Comparison of ENCODE assay signal across 8 cellular contexts in genomic region chr1:6578624-6579373, GRCh38. TPM values are rescaled to one million over a fixed set of nuclear protein-coding genes. Genes with fewer than 3 reads are reported as not detected.
A peak's percentile ranks its signal among the peaks of the same experiment; 100 is the strongest.
DNase-seq lines count a peak whose midpoint lies in the region; ATAC-seq, FAIRE-seq and TF ChIP-seq lines count a peak whose summit lies in the region.

No MANE protein-coding gene starts in this region.

- BruUV-seq in HepG2 (replicated peaks; lab: Mats Ljungman, UMichigan): no TSS peak

- no peaks in the 10 kb centered on the region for H3K9me3 Mint-ChIP-seq in T-helper 1 cell treated with Interleukin-12 subunit alpha and Interleukin-12 subunit beta and Interleukin-4 antibody, amounts not matched to agents 30 μg/mL and 1 μg/mL, for 36 hours

- TF ChIP-seq RAD21 in HepG2 (CRISPR knock-in tag; IDR thresholded peaks at IDR 0.05): no peak

- H3K36me3 ChIP-seq in adipocyte (ENCODE audit: control insufficient read depth, insufficient read depth, low read length, severe bottlenecking) (no peaks in the 10 kb centered on the region), HepG2 (replicated peaks in 1 of 2; ENCODE audit: control insufficient read depth in 1 of 2, insufficient read depth in 2 of 2, low read length in 2 of 2) (no peaks in the 10 kb centered on the region), subcutaneous abdominal adipose tissue (ENCODE audit: control insufficient read depth in 5 of 5, insufficient read depth in 5 of 5, low read length in 5 of 5) (no peaks in the 10 kb centered on the region)

- TF ChIP-seq POLR2A in HepG2 (IDR thresholded peaks at IDR 0.05; ENCODE audit: insufficient read depth in 1 of 2, low read depth in 2 of 2, low read length in 2 of 2): no peak

- POLR2A ChIA-PET in HepG2 (lab: Yijun Ruan, JAX): interaction anchor here (0.8 to 1.8 kb wide), 6 partner anchors 8 to 343 kb away, joined by 3 to 6 read pairs (median 4); partner anchors contain the start of genes ICMT and NOL9

- intact Hi-C loops in HepG2 (cut with micrococcal nuclease; ENCODE audit: unreplicated experiment): loop anchor here (1.0 to 2.0 kb wide), 2 partner anchors 22 to 24 kb away; partner anchors contain the start of gene NOL9

- no peak overlapping the region for H2AFZ ChIP-seq in HepG2 (ENCODE audit: low read length)

- H3K27me3 ChIP-seq in adipocyte (replicated peaks; ENCODE audit: control insufficient read depth, insufficient read depth, low read length): no peaks in the 10 kb centered on the region
- H3K27me3 ChIP-seq in HepG2 (ENCODE audit: control insufficient read depth in 1 of 2, insufficient read depth in 2 of 2, low read length in 2 of 2): no peaks in the 10 kb centered on the region
- peaks cover 0 to 5% (median 0%) of the 10 kb centered on the region in 5 donors for H3K27me3 ChIP-seq in subcutaneous abdominal adipose tissue (ENCODE audit: control insufficient read depth in 5 of 5, insufficient read depth in 4 of 5, low read length in 5 of 5)

- H3K79me2 ChIP-seq in HepG2 (ENCODE audit: insufficient read depth, low read length): peaks cover 15% of the 10 kb centered on the region

- 66% methylated on average over 13 of the region's 14 CpGs for WGBS in HepG2 (ENCODE audit: low lambda C conversion rate)

- H3K9me3 ChIP-seq in adipocyte (ENCODE audit: control insufficient read depth, low read length) (no peaks in the 10 kb centered on the region), HepG2 (ENCODE audit: low read length) (no peaks in the 10 kb centered on the region), subcutaneous abdominal adipose tissue (ENCODE audit: control insufficient read depth in 5 of 5, low read length in 5 of 5) (no peaks in the 10 kb centered on the region)

- H3K9ac ChIP-seq in adipocyte (ENCODE audit: low read length) (peak overlapping the region; percentile 90), HepG2 (ENCODE audit: insufficient read depth, low read depth, low read length) (peak overlapping the region; percentile 82), subcutaneous abdominal adipose tissue (ENCODE audit: low read length in 5 of 5) (peak overlapping the region in 2 of 5 donors; percentile 84 to 92)

- H3K4me1 ChIP-seq in adipocyte (ENCODE audit: control insufficient read depth, insufficient read depth, low read length): peaks cover 14% of the 10 kb centered on the region
- peaks cover 57% of the 10 kb centered on the region for H3K4me1 ChIP-seq in HepG2 (ENCODE audit: insufficient read depth, low read length)
- peaks cover 8 to 35% (median 30%) of the 10 kb centered on the region in 5 donors for H3K4me1 ChIP-seq in subcutaneous abdominal adipose tissue (ENCODE audit: control insufficient read depth in 5 of 5, insufficient read depth in 5 of 5, low read length in 5 of 5)

- H4K20me1 ChIP-seq in HepG2 (ENCODE audit: insufficient read depth, low read length): peaks cover 4% of the 10 kb centered on the region; the same call in 1 of the 2 replicates

- peak overlapping the region; percentile 92 for H3K4me3 ChIP-seq in adipocyte (ENCODE audit: low read length)
- H3K4me3 ChIP-seq in HepG2 (replicated peaks in 1 of 3; ENCODE audit: insufficient read depth in 1 of 3, low read depth in 2 of 3, low read length in 3 of 3): peak overlapping the region; percentile 64 to 91 (median 88); a peak in 5 of 6 replicates
- H3K4me3 ChIP-seq in subcutaneous abdominal adipose tissue (ENCODE audit: low read depth in 1 of 5, low read length in 5 of 5): peak overlapping the region in 4 of 5 donors; percentile 35 to 88 (median 82)

- peak overlapping the region; percentile 84 for H3K27ac ChIP-seq in HepG2 (ENCODE audit: extremely low read length, insufficient read depth, low read length)
- peak overlapping the region; percentile 84 for H3K27ac ChIP-seq in subcutaneous abdominal adipose tissue (ENCODE audit: low read depth, low read length)

- H3K4me3 Mint-ChIP-seq in T-helper 1 cell treated with Interleukin-12 subunit alpha and Interleukin-12 subunit beta and Interleukin-4 antibody, amounts not matched to agents 30 μg/mL and 1 μg/mL, for 36 hours: peak overlapping the region; percentile 90

- ATAC-seq in HepG2 (peak; percentile 2; the same call in 1 of the 3 replicates), GM18907 (IDR thresholded peaks at IDR 0.05; ENCODE audit: unreplicated experiment) (no peak)

- H3K27ac Mint-ChIP-seq in T-helper 1 cell treated with Interleukin-12 subunit alpha and Interleukin-12 subunit beta and Interleukin-4 antibody, amounts not matched to agents 30 μg/mL and 1 μg/mL, for 36 hours: peak overlapping the region; percentile 93

- H3K27me3 Mint-ChIP-seq in T-helper 1 cell treated with Interleukin-12 subunit alpha and Interleukin-12 subunit beta and Interleukin-4 antibody, amounts not matched to agents 30 μg/mL and 1 μg/mL, for 36 hours (ENCODE audit: low read depth): no peaks in the 10 kb centered on the region

- no peak for TF ChIP-seq CTCF in HepG2 (CRISPR knock-in tag; IDR thresholded peaks at IDR 0.05)

- CTCF ChIA-PET in HepG2 (lab: Yijun Ruan, JAX; ENCODE audit: low intra/inter-chr PET ratio, low total read pairs): no interaction called here

- peaks cover 20% of the 10 kb centered on the region for H3K4me1 Mint-ChIP-seq in T-helper 1 cell treated with Interleukin-12 subunit alpha and Interleukin-12 subunit beta and Interleukin-4 antibody, amounts not matched to agents 30 μg/mL and 1 μg/mL, for 36 hours (ENCODE audit: low read depth)

- peaks cover 3% of the 10 kb centered on the region for H3K36me3 Mint-ChIP-seq in T-helper 1 cell treated with Interleukin-12 subunit alpha and Interleukin-12 subunit beta and Interleukin-4 antibody, amounts not matched to agents 30 μg/mL and 1 μg/mL, for 36 hours (ENCODE audit: low read depth)

- TF ChIP-seq EP300 in HepG2 (IDR thresholded peaks at IDR 0.05; ENCODE audit: low read depth in 2 of 2, low read length in 2 of 2) (no peak), HepG2 (CRISPR knock-in tag; IDR thresholded peaks at IDR 0.05; ENCODE audit: borderline replicate concordance) (no peak)

- no peak for DNase-seq in T-helper 1 cell
- DNase-seq in adipocyte (ENCODE audit: low read depth): no peak
- DNase-seq in HepG2 (ENCODE audit: low spot score): no peak
- DNase-seq in NCI-H748 treated with DMSO at 0.1 percent for 48 hours (lab: John Stamatoyannopoulos, UW): no peak
- DNase-seq in iPS-NIHi7 (ENCODE audit: extremely low spot score): no peak

- peak overlapping the region; percentile 99 for H3K4me2 ChIP-seq in HepG2 (ENCODE audit: low read depth, low read length)

- in situ Hi-C loops in HepG2 (cut with HindIII; ENCODE audit: extremely low pct_ligation_motif_present, low pct_unique_long_range_greater_than_20kb): no loop called here

- no peak for FAIRE-seq in HepG2 (lab: Jason Lieb, UNC)

RNA-seq across cellular contexts. Expression of gene ZBTB48, which starts 1.0 kb away (rescaled TPM):
- 13.8 and 17.1 TPM in 2 replicates for total RNA-seq in HepG2 (2016; rRNA removed; fragmentation: Illumina TruSeq; extraction: Trizol)
- total RNA-seq in HepG2 (2016; cell fraction: cytosol; rRNA removed; fragmentation: Illumina TruSeq; extraction: Trizol; ENCODE audit: low read depth): 5.0 and 5.2 TPM in 2 replicates
- total RNA-seq in HepG2 (2016; cell fraction: insoluble cytoplasmic fraction; rRNA removed; fragmentation: Illumina TruSeq; extraction: Trizol): 8.3 and 21.5 TPM in 2 replicates
- 5.7 and 8.8 TPM in 2 replicates for total RNA-seq in HepG2 (2016; cell fraction: membrane; rRNA removed; fragmentation: Illumina TruSeq; extraction: Trizol)
- total RNA-seq in HepG2 (2016; cell fraction: nucleus; rRNA removed; fragmentation: Illumina TruSeq; extraction: Trizol): 17.3 and 20.3 TPM in 2 replicates
- polyA plus RNA-seq in HepG2 (2011; rRNA removed): 13.0 and 18.1 TPM in 2 replicates
- polyA plus RNA-seq in HepG2 (2011; cell fraction: cytosol; rRNA removed): 10.2 and 13.3 TPM in 2 replicates
- polyA plus RNA-seq in HepG2 (2011; cell fraction: nucleus; rRNA removed): 62.4 and 69.3 TPM in 2 replicates
- polyA plus RNA-seq in HepG2 (2012): 9.9 and 13.5 TPM in 2 replicates
- polyA plus RNA-seq in HepG2 (2016; cell fraction: cytosol; fragmentation: Illumina TruSeq; extraction: Trizol; ENCODE audit: low read depth): 3.7 and 4.2 TPM in 2 replicates
- polyA plus RNA-seq in HepG2 (2016; cell fraction: insoluble cytoplasmic fraction; fragmentation: Illumina TruSeq; extraction: Trizol; ENCODE audit: low read depth): 7.6 TPM in 2 replicates
- 5.0 and 5.6 TPM in 2 replicates for polyA plus RNA-seq in HepG2 (2016; cell fraction: membrane; fragmentation: Illumina TruSeq; extraction: Trizol; ENCODE audit: low read depth)
- polyA plus RNA-seq in HepG2 (2016; cell fraction: nucleus; fragmentation: Illumina TruSeq; extraction: Trizol; ENCODE audit: insufficient read depth, low read depth): 44.7 and 51.5 TPM in 2 replicates
- 30.6 and 46.1 TPM in 2 replicates for polyA minus RNA-seq in HepG2 (2011; rRNA and poly(A)+ RNA removed; ENCODE audit: low replicate concordance)
- polyA minus RNA-seq in HepG2 (2011; cell fraction: cytosol; rRNA and poly(A)+ RNA removed): 4.3 and 8.8 TPM in 2 replicates
- 18.5 and 19.6 TPM in 2 replicates for polyA minus RNA-seq in HepG2 (2011; cell fraction: nucleus; rRNA and poly(A)+ RNA removed)

RNA-seq across cellular contexts. Expression of gene TAS1R1, which starts 23.7 kb away (rescaled TPM):
- 0.98 and 1.4 TPM in 2 replicates for total RNA-seq in HepG2 (2016; rRNA removed; fragmentation: Illumina TruSeq; extraction: Trizol)
- total RNA-seq in HepG2 (2016; cell fraction: cytosol; rRNA removed; fragmentation: Illumina TruSeq; extraction: Trizol; ENCODE audit: low read depth): 0.26 and 0.30 TPM in 2 replicates
- total RNA-seq in HepG2 (2016; cell fraction: insoluble cytoplasmic fraction; rRNA removed; fragmentation: Illumina TruSeq; extraction: Trizol): 1.4 and 1.7 TPM in 2 replicates
- 1.1 and 2.0 TPM in 2 replicates for total RNA-seq in HepG2 (2016; cell fraction: membrane; rRNA removed; fragmentation: Illumina TruSeq; extraction: Trizol)
- total RNA-seq in HepG2 (2016; cell fraction: nucleus; rRNA removed; fragmentation: Illumina TruSeq; extraction: Trizol): 1.1 TPM in 2 replicates
- 1.6 and 1.9 TPM in 2 replicates for polyA plus RNA-seq in HepG2 (2011; rRNA removed)
- 1.8 and 2.4 TPM in 2 replicates for polyA plus RNA-seq in HepG2 (2011; cell fraction: cytosol; rRNA removed)
- 0.93 and 1.9 TPM in 2 replicates for polyA plus RNA-seq in HepG2 (2011; cell fraction: nucleus; rRNA removed)
- 0.30 and 0.32 TPM in 2 replicates for polyA plus RNA-seq in HepG2 (2012)
- 0.71 and 0.72 TPM in 2 replicates for polyA plus RNA-seq in HepG2 (2016; cell fraction: cytosol; fragmentation: Illumina TruSeq; extraction: Trizol; ENCODE audit: low read depth)
- 0.81 and 1.2 TPM in 2 replicates for polyA plus RNA-seq in HepG2 (2016; cell fraction: insoluble cytoplasmic fraction; fragmentation: Illumina TruSeq; extraction: Trizol; ENCODE audit: low read depth)
- polyA plus RNA-seq in HepG2 (2016; cell fraction: membrane; fragmentation: Illumina TruSeq; extraction: Trizol; ENCODE audit: low read depth): 1.2 TPM in 2 replicates
- polyA plus RNA-seq in HepG2 (2016; cell fraction: nucleus; fragmentation: Illumina TruSeq; extraction: Trizol; ENCODE audit: insufficient read depth, low read depth): 1.9 and 2.5 TPM in 2 replicates
- polyA minus RNA-seq in HepG2 (2011; rRNA and poly(A)+ RNA removed; ENCODE audit: low replicate concordance): 0.09 and 5.5 TPM in 2 replicates
- 0.79 and 1.3 TPM in 2 replicates for polyA minus RNA-seq in HepG2 (2011; cell fraction: cytosol; rRNA and poly(A)+ RNA removed)
- 0.26 and 1.2 TPM in 2 replicates for polyA minus RNA-seq in HepG2 (2011; cell fraction: nucleus; rRNA and poly(A)+ RNA removed)

RNA-seq across cellular contexts. Expression of gene KLHL21, which starts 23.9 kb away (rescaled TPM):
- 20.9 and 25.0 TPM in 2 replicates for total RNA-seq in HepG2 (2016; rRNA removed; fragmentation: Illumina TruSeq; extraction: Trizol)
- 4.1 and 5.1 TPM in 2 replicates for total RNA-seq in HepG2 (2016; cell fraction: cytosol; rRNA removed; fragmentation: Illumina TruSeq; extraction: Trizol; ENCODE audit: low read depth)
- total RNA-seq in HepG2 (2016; cell fraction: insoluble cytoplasmic fraction; rRNA removed; fragmentation: Illumina TruSeq; extraction: Trizol): 16.6 and 24.3 TPM in 2 replicates
- total RNA-seq in HepG2 (2016; cell fraction: membrane; rRNA removed; fragmentation: Illumina TruSeq; extraction: Trizol): 11.5 and 11.6 TPM in 2 replicates
- 22.1 and 26.1 TPM in 2 replicates for total RNA-seq in HepG2 (2016; cell fraction: nucleus; rRNA removed; fragmentation: Illumina TruSeq; extraction: Trizol)
- 14.8 and 19.9 TPM in 2 replicates for polyA plus RNA-seq in HepG2 (2011; rRNA removed)
- polyA plus RNA-seq in HepG2 (2011; cell fraction: cytosol; rRNA removed): 10.9 and 14.4 TPM in 2 replicates
- 95.0 and 99.0 TPM in 2 replicates for polyA plus RNA-seq in HepG2 (2011; cell fraction: nucleus; rRNA removed)
- polyA plus RNA-seq in HepG2 (2012): 13.7 and 34.6 TPM in 2 replicates
- polyA plus RNA-seq in HepG2 (2016; cell fraction: cytosol; fragmentation: Illumina TruSeq; extraction: Trizol; ENCODE audit: low read depth): 2.2 and 2.8 TPM in 2 replicates
- polyA plus RNA-seq in HepG2 (2016; cell fraction: insoluble cytoplasmic fraction; fragmentation: Illumina TruSeq; extraction: Trizol; ENCODE audit: low read depth): 14.0 and 18.0 TPM in 2 replicates
- polyA plus RNA-seq in HepG2 (2016; cell fraction: membrane; fragmentation: Illumina TruSeq; extraction: Trizol; ENCODE audit: low read depth): 4.8 and 5.2 TPM in 2 replicates
- polyA plus RNA-seq in HepG2 (2016; cell fraction: nucleus; fragmentation: Illumina TruSeq; extraction: Trizol; ENCODE audit: insufficient read depth, low read depth): 41.5 and 42.6 TPM in 2 replicates
- polyA minus RNA-seq in HepG2 (2011; rRNA and poly(A)+ RNA removed; ENCODE audit: low replicate concordance): 28.3 and 69.9 TPM in 2 replicates
- polyA minus RNA-seq in HepG2 (2011; cell fraction: cytosol; rRNA and poly(A)+ RNA removed): 21.0 and 26.5 TPM in 2 replicates
- polyA minus RNA-seq in HepG2 (2011; cell fraction: nucleus; rRNA and poly(A)+ RNA removed): 34.2 and 40.8 TPM in 2 replicates

RNA-seq across cellular contexts. Expression of gene NOL9, which starts 24.5 kb away (rescaled TPM):
- 20.2 and 24.7 TPM in 2 replicates for total RNA-seq in HepG2 (2016; rRNA removed; fragmentation: Illumina TruSeq; extraction: Trizol)
- total RNA-seq in HepG2 (2016; cell fraction: cytosol; rRNA removed; fragmentation: Illumina TruSeq; extraction: Trizol; ENCODE audit: low read depth): 4.3 and 6.3 TPM in 2 replicates
- total RNA-seq in HepG2 (2016; cell fraction: insoluble cytoplasmic fraction; rRNA removed; fragmentation: Illumina TruSeq; extraction: Trizol): 19.4 and 25.8 TPM in 2 replicates
- total RNA-seq in HepG2 (2016; cell fraction: membrane; rRNA removed; fragmentation: Illumina TruSeq; extraction: Trizol): 5.9 and 8.3 TPM in 2 replicates
- 26.3 and 28.9 TPM in 2 replicates for total RNA-seq in HepG2 (2016; cell fraction: nucleus; rRNA removed; fragmentation: Illumina TruSeq; extraction: Trizol)
- polyA plus RNA-seq in HepG2 (2011; rRNA removed): 13.0 and 18.0 TPM in 2 replicates
- polyA plus RNA-seq in HepG2 (2011; cell fraction: cytosol; rRNA removed): 4.1 and 6.3 TPM in 2 replicates
- 21.8 and 23.2 TPM in 2 replicates for polyA plus RNA-seq in HepG2 (2011; cell fraction: nucleus; rRNA removed)
- polyA plus RNA-seq in HepG2 (2012): 5.5 and 7.7 TPM in 2 replicates
- polyA plus RNA-seq in HepG2 (2016; cell fraction: cytosol; fragmentation: Illumina TruSeq; extraction: Trizol; ENCODE audit: low read depth): 1.00 and 1.3 TPM in 2 replicates
- polyA plus RNA-seq in HepG2 (2016; cell fraction: insoluble cytoplasmic fraction; fragmentation: Illumina TruSeq; extraction: Trizol; ENCODE audit: low read depth): 11.8 and 15.3 TPM in 2 replicates
- polyA plus RNA-seq in HepG2 (2016; cell fraction: membrane; fragmentation: Illumina TruSeq; extraction: Trizol; ENCODE audit: low read depth): 2.0 and 2.6 TPM in 2 replicates
- polyA plus RNA-seq in HepG2 (2016; cell fraction: nucleus; fragmentation: Illumina TruSeq; extraction: Trizol; ENCODE audit: insufficient read depth, low read depth): 25.2 and 25.4 TPM in 2 replicates
- 14.0 and 45.5 TPM in 2 replicates for polyA minus RNA-seq in HepG2 (2011; rRNA and poly(A)+ RNA removed; ENCODE audit: low replicate concordance)
- 5.5 and 8.8 TPM in 2 replicates for polyA minus RNA-seq in HepG2 (2011; cell fraction: cytosol; rRNA and poly(A)+ RNA removed)
- polyA minus RNA-seq in HepG2 (2011; cell fraction: nucleus; rRNA and poly(A)+ RNA removed): 63.2 and 74.2 TPM in 2 replicates

RNA-seq across cellular contexts. Expression of gene PHF13, which starts 34.7 kb away (rescaled TPM):
- total RNA-seq in HepG2 (2016; rRNA removed; fragmentation: Illumina TruSeq; extraction: Trizol): 7.4 and 8.4 TPM in 2 replicates
- total RNA-seq in HepG2 (2016; cell fraction: cytosol; rRNA removed; fragmentation: Illumina TruSeq; extraction: Trizol; ENCODE audit: low read depth): 1.8 TPM in 2 replicates
- total RNA-seq in HepG2 (2016; cell fraction: insoluble cytoplasmic fraction; rRNA removed; fragmentation: Illumina TruSeq; extraction: Trizol): 7.7 and 8.2 TPM in 2 replicates
- 5.3 and 5.8 TPM in 2 replicates for total RNA-seq in HepG2 (2016; cell fraction: membrane; rRNA removed; fragmentation: Illumina TruSeq; extraction: Trizol)
- 8.5 and 10.6 TPM in 2 replicates for total RNA-seq in HepG2 (2016; cell fraction: nucleus; rRNA removed; fragmentation: Illumina TruSeq; extraction: Trizol)
- polyA plus RNA-seq in HepG2 (2011; rRNA removed): 4.7 and 6.1 TPM in 2 replicates
- polyA plus RNA-seq in HepG2 (2011; cell fraction: cytosol; rRNA removed): 3.7 and 4.9 TPM in 2 replicates
- 9.9 and 12.6 TPM in 2 replicates for polyA plus RNA-seq in HepG2 (2011; cell fraction: nucleus; rRNA removed)
- 15.6 and 16.1 TPM in 2 replicates for polyA plus RNA-seq in HepG2 (2012)
- 0.83 and 0.97 TPM in 2 replicates for polyA plus RNA-seq in HepG2 (2016; cell fraction: cytosol; fragmentation: Illumina TruSeq; extraction: Trizol; ENCODE audit: low read depth)
- polyA plus RNA-seq in HepG2 (2016; cell fraction: insoluble cytoplasmic fraction; fragmentation: Illumina TruSeq; extraction: Trizol; ENCODE audit: low read depth): 9.5 and 10.6 TPM in 2 replicates
- 2.9 and 3.0 TPM in 2 replicates for polyA plus RNA-seq in HepG2 (2016; cell fraction: membrane; fragmentation: Illumina TruSeq; extraction: Trizol; ENCODE audit: low read depth)
- 19.2 and 19.9 TPM in 2 replicates for polyA plus RNA-seq in HepG2 (2016; cell fraction: nucleus; fragmentation: Illumina TruSeq; extraction: Trizol; ENCODE audit: insufficient read depth, low read depth)
- polyA minus RNA-seq in HepG2 (2011; rRNA and poly(A)+ RNA removed; ENCODE audit: low replicate concordance): 2.6 and 5.3 TPM in 2 replicates
- polyA minus RNA-seq in HepG2 (2011; cell fraction: cytosol; rRNA and poly(A)+ RNA removed): 4.9 and 7.5 TPM in 2 replicates
- polyA minus RNA-seq in HepG2 (2011; cell fraction: nucleus; rRNA and poly(A)+ RNA removed): 4.2 and 4.7 TPM in 2 replicates
